In genomic region chr2:167681234-167681633, GRCh38 we compare ENCODE assay signal across 23 cellular contexts.
"Had no signal": no experiment of that assay in that cellular context is flagged by ENCODE, and none has a peak within 500 bp of the region (broad histone marks: within the 10 kb centered on the region; RNA-seq: fewer than 3 reads in every experiment).

No MANE protein-coding gene starts in this region.

- DNase-seq: activated CD4-positive, alpha-beta T cell treated with anti-CD3 and anti-CD28 coated beads for 1 hour; activated CD4-positive, alpha-beta T cell treated with anti-CD3 and anti-CD28 coated beads, Interleukin-2, amount 50 U/mL, for 1 hour; activated CD8-positive, alpha-beta T cell treated with anti-CD3 and anti-CD28 coated beads, Interleukin-2, amount 10 ng/mL, durations not matched to agents 7 days and 5 days; activated T-cell treated with anti-CD3 and anti-CD28 coated beads, Interleukin-2, amount 50 U/mL, for 1 hour; colonic mucosa; endodermal cell; foreskin keratinocyte; immature natural killer cell; left ventricle myocardium superior; mammary epithelial cell; natural killer cell; right lobe of liver; stimulated activated CD4-positive, alpha-beta T cell treated with anti-CD3 and anti-CD28 coated beads, Interleukin-15, amount 100 ng/mL, for 24 hours; stomach; testis; trophoblast cell; WERI-Rb-1 had no signal

- ATAC-seq: activated CD8-positive, alpha-beta T cell treated with anti-CD3 and anti-CD28 coated beads, Interleukin-2, amount 10 ng/mL, durations not matched to agents 7 days and 5 days; activated naive CD4-positive, alpha-beta T cell treated with anti-CD3 and anti-CD28 coated beads, Interleukin-2, amount 50 U/mL, for 72 hours; foreskin keratinocyte; left ventricle myocardium superior; natural killer cell; right lobe of liver; stimulated activated memory B cell treated with anti-CD40 and anti-IgM and Interleukin-4, amounts not matched to agents 10 μg/mL and 1 μg/mL and 100 μg/mL, for 72 hours had no signal

- H3K27me3 ChIP-seq: ascending aorta, colonic mucosa, foreskin keratinocyte, right lobe of liver, stomach, testis had no signal

- H3K27ac ChIP-seq: ascending aorta, colonic mucosa, epithelial cell of prostate, foreskin keratinocyte, parathyroid adenoma, right lobe of liver, SK-N-MC, stomach, testis, WERI-Rb-1 had no signal
